In genomic region chr13:113850722-113851479, GRCh38 we compare ENCODE assay signal across 3 cellular contexts.
TF ChIP-seq lines count a peak whose summit lies in the region.

No MANE protein-coding gene starts in this region.

TF ChIP-seq in HepG2, 621 proteins besides CTCF, POLR2A, EP300 and RAD21:
- TF ChIP-seq FOXA1 (IDR thresholded peaks at IDR 0.05) (0 out of 2 replicates have a peak, but pooled peaks have one; percentile 7), FOXA1 (CRISPR knock-in tag; IDR thresholded peaks at IDR 0.05) (no peak), RFX5 (IDR thresholded peaks at IDR 0.05; ENCODE audit: low read depth, low read length) (no peak), ATF7 (IDR thresholded peaks at IDR 0.05) (peak; percentile 4; the same call in 1 of the 2 replicates), ATF7 (CRISPR knock-in tag; IDR thresholded peaks at IDR 0.05) (no peak)

TF ChIP-seq in SK-N-SH treated with all-trans-retinoic acid at 6 μM for 48 hours, 23 proteins besides CTCF, POLR2A, EP300 and RAD21:
- TF ChIP-seq CSRNP3 (CRISPR knock-in tag; IDR thresholded peaks at IDR 0.05): no peak
- TF ChIP-seq RARB (CRISPR knock-in tag; IDR thresholded peaks at IDR 0.05): no peak
- TF ChIP-seq ZC3H10 (CRISPR knock-in tag; IDR thresholded peaks at IDR 0.05): no peak
- TF ChIP-seq TOX (CRISPR knock-in tag; IDR thresholded peaks at IDR 0.05; ENCODE audit: borderline replicate concordance): 0 out of 2 replicates have a peak, but pooled peaks have one; percentile 17
- TF ChIP-seq TSHZ2 (CRISPR knock-in tag; IDR thresholded peaks at IDR 0.05): no peak
- no peak for TF ChIP-seq ZNF8 (CRISPR knock-in tag; IDR thresholded peaks at IDR 0.05)
- no peak for TF ChIP-seq ZFP3 (CRISPR knock-in tag; IDR thresholded peaks at IDR 0.05)
- no peak for TF ChIP-seq CSDC2 (CRISPR knock-in tag; IDR thresholded peaks at IDR 0.05)
- no peak for TF ChIP-seq ESRRG (CRISPR knock-in tag; IDR thresholded peaks at IDR 0.05)
TF ChIP-seq in SK-N-SH treated with all-trans-retinoic acid at 6 μM for 48 hours: peak in this region for 1.

TF ChIP-seq in endothelial cell of umbilical vein, 7 proteins besides CTCF, POLR2A, EP300 and RAD21:
- TF ChIP-seq MAX (IDR thresholded peaks at IDR 0.05; ENCODE audit: insufficient read depth, insufficient read length) (no peak), FOS (IDR thresholded peaks at IDR 0.05; ENCODE audit: borderline replicate concordance, insufficient read depth, low read length) (no peak), JUN (IDR thresholded peaks at IDR 0.05; ENCODE audit: borderline replicate concordance, insufficient read depth, insufficient read length, low read depth) (no peak), GATA2 (IDR thresholded peaks at IDR 0.05; ENCODE audit: insufficient read depth, insufficient read length, low read depth, low read length) (no peak), EZH2 (IDR thresholded peaks at IDR 0.05; ENCODE audit: borderline replicate concordance, low read depth, low read length, severe bottlenecking) (no peak), POLR2AphosphoS5 (IDR thresholded peaks at IDR 0.05; ENCODE audit: insufficient read depth, low read depth, low read length) (no peak)
TF ChIP-seq in endothelial cell of umbilical vein: peak in this region for 0.
